ENCODE assay signal across 1 cellular context in the genomic region with DNA sequence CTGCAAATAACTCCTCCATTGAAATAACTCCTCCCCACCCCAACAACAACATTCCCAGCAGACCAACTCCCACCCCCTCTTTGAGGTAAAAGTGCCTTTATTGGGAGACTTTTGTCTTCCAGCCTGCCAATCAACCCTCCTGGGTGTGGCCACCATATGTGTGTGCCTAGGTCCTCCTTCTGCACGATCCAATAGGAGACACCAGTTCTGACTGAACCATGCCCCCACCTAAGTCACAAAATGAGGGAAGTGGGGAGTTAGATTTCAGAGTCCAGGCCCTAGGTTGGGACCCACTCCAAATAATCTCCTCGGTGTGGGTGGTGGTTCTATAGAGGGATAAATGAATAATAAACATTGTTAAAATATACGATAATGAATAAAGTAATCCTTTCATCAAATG.
TF ChIP-seq lines count a peak whose summit lies in the region.

No MANE protein-coding gene starts in this region.

TF ChIP-seq in endothelial cell of umbilical vein, 7 proteins besides CTCF, POLR2A, EP300 and RAD21:
- TF ChIP-seq POLR2AphosphoS5 (IDR thresholded peaks at IDR 0.05; ENCODE audit: insufficient read depth, low read depth, low read length) (no peak), JUN (IDR thresholded peaks at IDR 0.05; ENCODE audit: borderline replicate concordance, insufficient read depth, insufficient read length, low read depth) (no peak), EZH2 (IDR thresholded peaks at IDR 0.05; ENCODE audit: borderline replicate concordance, low read depth, low read length, severe bottlenecking) (no peak), MYC (IDR thresholded peaks at IDR 0.05; ENCODE audit: low read depth, low read length) (no peak), FOS (IDR thresholded peaks at IDR 0.05; ENCODE audit: borderline replicate concordance, insufficient read depth, low read length) (no peak), GATA2 (IDR thresholded peaks at IDR 0.05; ENCODE audit: insufficient read depth, insufficient read length, low read depth, low read length) (no peak)
- TF ChIP-seq, protein P1, sequence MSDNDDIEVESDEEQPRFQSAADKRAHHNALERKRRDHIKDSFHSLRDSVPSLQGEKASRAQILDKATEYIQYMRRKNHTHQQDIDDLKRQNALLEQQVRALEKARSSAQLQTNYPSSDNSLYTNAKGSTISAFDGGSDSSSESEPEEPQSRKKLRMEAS (IDR thresholded peaks at IDR 0.05; ENCODE audit: insufficient read depth, insufficient read length) = no peak
